8 cellular contexts compared by ENCODE assay signal in genomic region chr7:139075031-139075652, GRCh38. TPM values are rescaled to one million over a fixed set of nuclear protein-coding genes. Genes with fewer than 3 reads are reported as not detected.
DNase-seq lines count a peak whose midpoint lies in the region; TF ChIP-seq lines count a peak whose summit lies in the region.

No MANE protein-coding gene starts in this region.

- WGBS in H9 (ENCODE audit: extremely low coverage, insufficient read length, low lambda C conversion rate), result no CpG with 5 or more reads among the region's 9 CpGs
- WGBS in trophoblast cell (ENCODE audit: extremely low coverage, insufficient coverage, insufficient read length), result no CpG with 5 or more reads among the region's 9 CpGs

- no peak overlapping the region for H3K4ac ChIP-seq in H9 (ENCODE audit: low read depth, low read length)
- H3K4ac ChIP-seq in trophoblast cell (ENCODE audit: low read depth, low read length), result no peak overlapping the region

- H4K20me1 ChIP-seq in H9 (ENCODE audit: control insufficient read depth, insufficient read depth, insufficient read length), result no peaks in the 10 kb centered on the region

- peaks cover 0 to 2% of the 10 kb centered on the region in 2 experiments; a peak in 1 of 4 replicates for H3K4me1 Mint-ChIP-seq in H9

- no peak overlapping the region for H2BK15ac ChIP-seq in H9 (ENCODE audit: low read depth, low read length)

- H3K9me3 Mint-ChIP-seq in H9, result no peaks in the 10 kb centered on the region

- H2BK5ac ChIP-seq in H9 (ENCODE audit: insufficient read length, low read length) (no peak overlapping the region), trophoblast cell (ENCODE audit: low read depth, low read length, poor library complexity) (peak overlapping the region; percentile 37)

- H2BK12ac ChIP-seq in H9 (ENCODE audit: insufficient read length, low read depth, low read length) (no peak overlapping the region), trophoblast cell (ENCODE audit: low read length) (peak overlapping the region; percentile 54)

- no peak overlapping the region for H2AK5ac ChIP-seq in H9 (ENCODE audit: insufficient read length, low read length)
- H2AK5ac ChIP-seq in trophoblast cell (ENCODE audit: low read length), result no peak overlapping the region

- DNase-seq in GM03348 (ENCODE audit: low spot score) (peak; percentile 86), H9 (peak; percentile 57), LoVo (ENCODE audit: low spot score) (peak; percentile 88), SHP77 treated with DMSO at 0.1 percent for 48 hours (lab: John Stamatoyannopoulos, UW) (peak; percentile 61), germinal center (ENCODE audit: low spot score) (peak; percentile 71), trophoblast cell (peak; percentile 77 to 93), vagina (ENCODE audit: extremely low spot score in 2 of 2) (no peak)
- DNase-seq in activated naive CD4-positive, alpha-beta T cell treated with Interleukin-2 at 50 U/mL for 16 hours, result peak; percentile 64

- H3K79me2 ChIP-seq in H9 (ENCODE audit: insufficient read depth, low read length) (no peaks in the 10 kb centered on the region), trophoblast cell (ENCODE audit: control insufficient read depth, insufficient read depth, low read length, poor library complexity) (no peaks in the 10 kb centered on the region)

- no peak overlapping the region for H2BK20ac ChIP-seq in H9 (ENCODE audit: low read depth, low read length, poor library complexity, severe bottlenecking)

- H3K14ac ChIP-seq in H9 (ENCODE audit: insufficient read depth, low read length) (no peak overlapping the region), trophoblast cell (ENCODE audit: low read length) (no peak overlapping the region)

- no peak overlapping the region for H3K4me3 ChIP-seq in trophoblast cell (ENCODE audit: low read depth, low read length)
- H3K4me3 ChIP-seq in vagina, result no peak overlapping the region

- no peaks in the 10 kb centered on the region for H3K9me3 ChIP-seq in H9 (ENCODE audit: control insufficient read depth, low read depth, low read length)
- no peaks in the 10 kb centered on the region for H3K9me3 ChIP-seq in trophoblast cell (ENCODE audit: insufficient read depth, low read depth, low read length)
- no peaks in the 10 kb centered on the region for H3K9me3 ChIP-seq in vagina

- H3K23me2 ChIP-seq in H9 (ENCODE audit: insufficient read length, low read depth, low read length, poor library complexity, severe bottlenecking), result no peaks in the 10 kb centered on the region

- intact Hi-C loops in vagina (cut with DNase I), result no loop called here

- H3K56ac ChIP-seq in H9 (ENCODE audit: insufficient read length, low read depth, low read length), result no peak overlapping the region

- H3K4me1 ChIP-seq in H9 (ENCODE audit: insufficient read depth, low read length), result no peaks in the 10 kb centered on the region
- peaks cover 0 to 2% of the 10 kb centered on the region in 2 experiments for H3K4me1 ChIP-seq in trophoblast cell (ENCODE audit: control insufficient read depth in 1 of 2, insufficient read depth in 2 of 2, low read length in 2 of 2)
- peaks cover 14% of the 10 kb centered on the region for H3K4me1 ChIP-seq in vagina

- H4K91ac ChIP-seq in H9 (ENCODE audit: insufficient read length, low read depth, low read length) (no peak overlapping the region), trophoblast cell (ENCODE audit: low read depth, low read length) (no peak overlapping the region)

- H3K4me2 ChIP-seq in H9 (ENCODE audit: insufficient read depth, insufficient read length, low read length) (no peak overlapping the region), trophoblast cell (ENCODE audit: low read length) (no peak overlapping the region)

- no peaks in the 10 kb centered on the region for H3K79me1 ChIP-seq in H9 (ENCODE audit: insufficient read depth, low read depth, low read length, poor library complexity, severe bottlenecking)
- H3K79me1 ChIP-seq in trophoblast cell (ENCODE audit: low read length), result peaks cover 3% of the 10 kb centered on the region

- peaks cover 19 to 74% (median 37%) of the 10 kb centered on the region in 3 experiments; a peak in 6 of 7 replicates for H3K36me3 Mint-ChIP-seq in H9 (ENCODE audit: insufficient read depth in 1 of 3, low read depth in 3 of 3)

- H3K4me3 Mint-ChIP-seq in H9, result no peak overlapping the region

- H4K8ac ChIP-seq in H9 (replicated peaks; ENCODE audit: insufficient read length, low read depth, low read length) (no peak overlapping the region), trophoblast cell (ENCODE audit: low read depth, low read length) (no peak overlapping the region)

- H3K18ac ChIP-seq in H9 (ENCODE audit: insufficient read length, low read depth, low read length), result no peak overlapping the region
- H3K18ac ChIP-seq in trophoblast cell (ENCODE audit: low read length), result no peak overlapping the region

- TF ChIP-seq POLR2A in vagina (IDR thresholded peaks at IDR 0.05), result no peak

- H3K27ac ChIP-seq in H9 (ENCODE audit: insufficient read length, low read depth, low read length) (no peak overlapping the region), trophoblast cell (ENCODE audit: low read depth, low read length) (no peak overlapping the region), vagina (peak overlapping the region; percentile 26)

- H3K27me3 ChIP-seq in H9 (ENCODE audit: insufficient read depth, low read length) (no peaks in the 10 kb centered on the region), trophoblast cell (ENCODE audit: insufficient read depth, low read length) (no peaks in the 10 kb centered on the region), vagina (no peaks in the 10 kb centered on the region)

- peak overlapping the region in 2 of 3 experiments; percentile 61 to 87; a peak in 2 of 7 replicates for H3K27ac Mint-ChIP-seq in H9

- H3K23ac ChIP-seq in H9 (ENCODE audit: insufficient read length, low read depth, low read length) (no peak overlapping the region), trophoblast cell (ENCODE audit: low read length) (no peak overlapping the region)

- H3K9ac ChIP-seq in H9 (ENCODE audit: extremely low read depth, insufficient read length, low read length) (no peak overlapping the region), trophoblast cell (ENCODE audit: low read length) (no peak overlapping the region)

- no peak overlapping the region for H4K5ac ChIP-seq in H9 (ENCODE audit: insufficient read length, low read depth, low read length)

- H4K12ac ChIP-seq in trophoblast cell (ENCODE audit: low read depth, low read length), result no peak overlapping the region

- TF ChIP-seq CTCF in H9 (conservative IDR thresholded peaks at IDR 0.05) (peak; percentile 90), vagina (IDR thresholded peaks at IDR 0.05) (peak; percentile 55 to 71 (median 71))

- H3K36me3 ChIP-seq in trophoblast cell (ENCODE audit: control insufficient read depth in 1 of 2, insufficient read depth in 2 of 2, low read length in 2 of 2), result peaks cover 4 to 12% of the 10 kb centered on the region in 2 experiments
- peaks cover 4 to 80% of the 10 kb centered on the region in 2 donors for H3K36me3 ChIP-seq in vagina

- H3K27me3 Mint-ChIP-seq in H9 (ENCODE audit: low read depth), result no peaks in the 10 kb centered on the region

- H2BK120ac ChIP-seq in H9 (ENCODE audit: low read depth, low read length, poor library complexity, severe bottlenecking), result no peak overlapping the region
- H2BK120ac ChIP-seq in trophoblast cell (ENCODE audit: insufficient read depth, low read length, poor library complexity), result no peak overlapping the region

- H2AFZ ChIP-seq in H9 (ENCODE audit: low read length) (no peak overlapping the region), trophoblast cell (ENCODE audit: insufficient read depth, low read length, poor library complexity) (no peak overlapping the region)

- H3T11ph ChIP-seq in H9 (ENCODE audit: low read length), result no peak overlapping the region

RNA-seq across cellular contexts. Expression of gene ZC3HAV1, which starts 34.4 kb away (rescaled TPM):
- total RNA-seq in H9 (2021) (32.2 and 32.8 TPM in 2 replicates), vagina (36.6 TPM)
- polyA plus RNA-seq in trophoblast cell (2013), result 11.0 and 11.4 TPM in 2 replicates

RNA-seq across cellular contexts. Expression of gene ZC3HAV1L, which starts 39.3 kb away (rescaled TPM):
- total RNA-seq in H9 (2021), result not detected in 2 replicates
- 8.0 and 8.2 TPM in 2 replicates for polyA plus RNA-seq in trophoblast cell (2013)
- total RNA-seq in vagina, result 55.7 TPM

Comparison
In these comparisons a context has a peak if more than half of its experiments do, and no peak if none do; other contexts are left out.
1. DNase-seq: peak in GM03348 (single experiment), H9 (single experiment), LoVo (single experiment), SHP77 treated with DMSO at 0.1 percent for 48 hours (single experiment), activated naive CD4-positive, alpha-beta T cell treated with Interleukin-2 at 50 U/mL for 16 hours (single experiment), germinal center (single experiment) and trophoblast cell (2 of 2); none in vagina (0 of 2).
2. RNA of gene ZC3HAV1L, which starts 39.3 kb away (total RNA-seq): 55.7 TPM in vagina (single experiment); not detected in H9; every median in the first group is over 10 times any median in the second.